ENCODE assay signal across 1 cellular context in the genomic region with DNA sequence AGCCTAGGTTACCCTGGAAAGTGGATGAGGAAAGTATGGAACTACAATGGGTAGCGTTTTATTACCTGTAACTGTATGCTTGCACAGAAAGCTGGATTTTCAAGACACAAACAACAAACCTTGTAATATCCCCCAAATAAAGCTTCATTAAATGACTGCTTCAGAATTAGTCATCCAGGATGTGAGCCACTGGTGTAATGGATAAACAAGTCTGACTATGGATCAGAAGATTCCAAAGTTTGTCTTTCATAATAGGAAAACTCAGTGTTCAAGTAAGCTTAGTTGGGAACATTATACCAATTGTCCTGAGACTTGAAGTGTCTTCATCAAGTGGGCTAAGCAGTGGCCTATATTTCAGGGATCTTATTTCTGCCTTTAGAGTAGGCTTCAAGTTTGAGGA.
TF ChIP-seq lines count a peak whose summit lies in the region.

No MANE protein-coding gene starts in this region.

TF ChIP-seq in WTC11, 78 proteins besides CTCF, POLR2A, EP300 and RAD21 (continued from another document):
- TF ChIP-seq, protein P1, sequence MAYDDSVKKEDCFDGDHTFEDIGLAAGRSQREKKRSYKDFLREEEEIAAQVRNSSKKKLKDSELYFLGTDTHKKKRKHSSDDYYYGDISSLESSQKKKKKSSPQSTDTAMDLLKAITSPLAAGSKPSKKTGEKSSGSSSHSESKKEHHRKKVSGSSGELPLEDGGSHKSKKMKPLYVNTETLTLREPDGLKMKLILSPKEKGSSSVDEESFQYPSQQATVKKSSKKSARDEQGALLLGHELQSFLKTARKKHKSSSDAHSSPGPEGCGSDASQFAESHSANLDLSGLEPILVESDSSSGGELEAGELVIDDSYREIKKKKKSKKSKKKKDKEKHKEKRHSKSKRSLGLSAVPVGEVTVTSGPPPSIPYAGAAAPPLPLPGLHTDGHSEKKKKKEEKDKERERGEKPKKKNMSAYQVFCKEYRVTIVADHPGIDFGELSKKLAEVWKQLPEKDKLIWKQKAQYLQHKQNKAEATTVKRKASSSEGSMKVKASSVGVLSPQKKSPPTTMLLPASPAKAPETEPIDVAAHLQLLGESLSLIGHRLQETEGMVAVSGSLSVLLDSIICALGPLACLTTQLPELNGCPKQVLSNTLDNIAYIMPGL (CRISPR knock-in tag; IDR thresholded peaks at IDR 0.05), result no peak
- TF ChIP-seq ZNF219 (CRISPR knock-in tag; IDR thresholded peaks at IDR 0.05; ENCODE audit: borderline replicate concordance) (no peak), GABPB1 (CRISPR knock-in tag; IDR thresholded peaks at IDR 0.05) (no peak), FOXP1 (CRISPR knock-in tag; IDR thresholded peaks at IDR 0.05; ENCODE audit: borderline replicate concordance) (no peak), ZNF138 (CRISPR knock-in tag; conservative IDR thresholded peaks at IDR 0.05) (no peak), E2F4 (CRISPR knock-in tag; IDR thresholded peaks at IDR 0.05; ENCODE audit: borderline replicate concordance, low read depth) (no peak), HMGA2 (CRISPR knock-in tag; IDR thresholded peaks at IDR 0.05) (no peak), PREB (CRISPR knock-in tag; IDR thresholded peaks at IDR 0.05; ENCODE audit: borderline replicate concordance) (no peak), ZNF317 (CRISPR knock-in tag; IDR thresholded peaks at IDR 0.05; ENCODE audit: borderline replicate concordance, low read depth) (no peak), IRF1 (CRISPR knock-in tag; IDR thresholded peaks at IDR 0.05) (no peak), RELA (CRISPR knock-in tag; IDR thresholded peaks at IDR 0.05; ENCODE audit: borderline replicate concordance) (no peak), ESRRA (CRISPR knock-in tag; IDR thresholded peaks at IDR 0.05; ENCODE audit: borderline replicate concordance) (no peak), ELF4 (CRISPR knock-in tag; IDR thresholded peaks at IDR 0.05; ENCODE audit: low read depth) (no peak)
- TF ChIP-seq, protein P2, sequence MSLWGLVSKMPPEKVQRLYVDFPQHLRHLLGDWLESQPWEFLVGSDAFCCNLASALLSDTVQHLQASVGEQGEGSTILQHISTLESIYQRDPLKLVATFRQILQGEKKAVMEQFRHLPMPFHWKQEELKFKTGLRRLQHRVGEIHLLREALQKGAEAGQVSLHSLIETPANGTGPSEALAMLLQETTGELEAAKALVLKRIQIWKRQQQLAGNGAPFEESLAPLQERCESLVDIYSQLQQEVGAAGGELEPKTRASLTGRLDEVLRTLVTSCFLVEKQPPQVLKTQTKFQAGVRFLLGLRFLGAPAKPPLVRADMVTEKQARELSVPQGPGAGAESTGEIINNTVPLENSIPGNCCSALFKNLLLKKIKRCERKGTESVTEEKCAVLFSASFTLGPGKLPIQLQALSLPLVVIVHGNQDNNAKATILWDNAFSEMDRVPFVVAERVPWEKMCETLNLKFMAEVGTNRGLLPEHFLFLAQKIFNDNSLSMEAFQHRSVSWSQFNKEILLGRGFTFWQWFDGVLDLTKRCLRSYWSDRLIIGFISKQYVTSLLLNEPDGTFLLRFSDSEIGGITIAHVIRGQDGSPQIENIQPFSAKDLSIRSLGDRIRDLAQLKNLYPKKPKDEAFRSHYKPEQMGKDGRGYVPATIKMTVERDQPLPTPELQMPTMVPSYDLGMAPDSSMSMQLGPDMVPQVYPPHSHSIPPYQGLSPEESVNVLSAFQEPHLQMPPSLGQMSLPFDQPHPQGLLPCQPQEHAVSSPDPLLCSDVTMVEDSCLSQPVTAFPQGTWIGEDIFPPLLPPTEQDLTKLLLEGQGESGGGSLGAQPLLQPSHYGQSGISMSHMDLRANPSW (CRISPR knock-in tag; conservative IDR thresholded peaks at IDR 0.05; ENCODE audit: low read depth), result no peak
- TF ChIP-seq, protein P3, sequence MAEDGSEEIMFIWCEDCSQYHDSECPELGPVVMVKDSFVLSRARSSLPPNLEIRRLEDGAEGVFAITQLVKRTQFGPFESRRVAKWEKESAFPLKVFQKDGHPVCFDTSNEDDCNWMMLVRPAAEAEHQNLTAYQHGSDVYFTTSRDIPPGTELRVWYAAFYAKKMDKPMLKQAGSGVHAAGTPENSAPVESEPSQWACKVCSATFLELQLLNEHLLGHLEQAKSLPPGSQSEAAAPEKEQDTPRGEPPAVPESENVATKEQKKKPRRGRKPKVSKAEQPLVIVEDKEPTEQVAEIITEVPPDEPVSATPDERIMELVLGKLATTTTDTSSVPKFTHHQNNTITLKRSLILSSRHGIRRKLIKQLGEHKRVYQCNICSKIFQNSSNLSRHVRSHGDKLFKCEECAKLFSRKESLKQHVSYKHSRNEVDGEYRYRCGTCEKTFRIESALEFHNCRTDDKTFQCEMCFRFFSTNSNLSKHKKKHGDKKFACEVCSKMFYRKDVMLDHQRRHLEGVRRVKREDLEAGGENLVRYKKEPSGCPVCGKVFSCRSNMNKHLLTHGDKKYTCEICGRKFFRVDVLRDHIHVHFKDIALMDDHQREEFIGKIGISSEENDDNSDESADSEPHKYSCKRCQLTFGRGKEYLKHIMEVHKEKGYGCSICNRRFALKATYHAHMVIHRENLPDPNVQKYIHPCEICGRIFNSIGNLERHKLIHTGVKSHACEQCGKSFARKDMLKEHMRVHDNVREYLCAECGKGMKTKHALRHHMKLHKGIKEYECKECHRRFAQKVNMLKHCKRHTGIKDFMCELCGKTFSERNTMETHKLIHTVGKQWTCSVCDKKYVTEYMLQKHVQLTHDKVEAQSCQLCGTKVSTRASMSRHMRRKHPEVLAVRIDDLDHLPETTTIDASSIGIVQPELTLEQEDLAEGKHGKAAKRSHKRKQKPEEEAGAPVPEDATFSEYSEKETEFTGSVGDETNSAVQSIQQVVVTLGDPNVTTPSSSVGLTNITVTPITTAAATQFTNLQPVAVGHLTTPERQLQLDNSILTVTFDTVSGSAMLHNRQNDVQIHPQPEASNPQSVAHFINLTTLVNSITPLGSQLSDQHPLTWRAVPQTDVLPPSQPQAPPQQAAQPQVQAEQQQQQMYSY (CRISPR knock-in tag; IDR thresholded peaks at IDR 0.05), result no peak
- TF ChIP-seq, protein P4, sequence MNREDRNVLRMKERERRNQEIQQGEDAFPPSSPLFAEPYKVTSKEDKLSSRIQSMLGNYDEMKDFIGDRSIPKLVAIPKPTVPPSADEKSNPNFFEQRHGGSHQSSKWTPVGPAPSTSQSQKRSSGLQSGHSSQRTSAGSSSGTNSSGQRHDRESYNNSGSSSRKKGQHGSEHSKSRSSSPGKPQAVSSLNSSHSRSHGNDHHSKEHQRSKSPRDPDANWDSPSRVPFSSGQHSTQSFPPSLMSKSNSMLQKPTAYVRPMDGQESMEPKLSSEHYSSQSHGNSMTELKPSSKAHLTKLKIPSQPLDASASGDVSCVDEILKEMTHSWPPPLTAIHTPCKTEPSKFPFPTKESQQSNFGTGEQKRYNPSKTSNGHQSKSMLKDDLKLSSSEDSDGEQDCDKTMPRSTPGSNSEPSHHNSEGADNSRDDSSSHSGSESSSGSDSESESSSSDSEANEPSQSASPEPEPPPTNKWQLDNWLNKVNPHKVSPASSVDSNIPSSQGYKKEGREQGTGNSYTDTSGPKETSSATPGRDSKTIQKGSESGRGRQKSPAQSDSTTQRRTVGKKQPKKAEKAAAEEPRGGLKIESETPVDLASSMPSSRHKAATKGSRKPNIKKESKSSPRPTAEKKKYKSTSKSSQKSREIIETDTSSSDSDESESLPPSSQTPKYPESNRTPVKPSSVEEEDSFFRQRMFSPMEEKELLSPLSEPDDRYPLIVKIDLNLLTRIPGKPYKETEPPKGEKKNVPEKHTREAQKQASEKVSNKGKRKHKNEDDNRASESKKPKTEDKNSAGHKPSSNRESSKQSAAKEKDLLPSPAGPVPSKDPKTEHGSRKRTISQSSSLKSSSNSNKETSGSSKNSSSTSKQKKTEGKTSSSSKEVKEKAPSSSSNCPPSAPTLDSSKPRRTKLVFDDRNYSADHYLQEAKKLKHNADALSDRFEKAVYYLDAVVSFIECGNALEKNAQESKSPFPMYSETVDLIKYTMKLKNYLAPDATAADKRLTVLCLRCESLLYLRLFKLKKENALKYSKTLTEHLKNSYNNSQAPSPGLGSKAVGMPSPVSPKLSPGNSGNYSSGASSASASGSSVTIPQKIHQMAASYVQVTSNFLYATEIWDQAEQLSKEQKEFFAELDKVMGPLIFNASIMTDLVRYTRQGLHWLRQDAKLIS (CRISPR knock-in tag; IDR thresholded peaks at IDR 0.05; ENCODE audit: borderline replicate concordance), result no peak
- TF ChIP-seq, protein P5, sequence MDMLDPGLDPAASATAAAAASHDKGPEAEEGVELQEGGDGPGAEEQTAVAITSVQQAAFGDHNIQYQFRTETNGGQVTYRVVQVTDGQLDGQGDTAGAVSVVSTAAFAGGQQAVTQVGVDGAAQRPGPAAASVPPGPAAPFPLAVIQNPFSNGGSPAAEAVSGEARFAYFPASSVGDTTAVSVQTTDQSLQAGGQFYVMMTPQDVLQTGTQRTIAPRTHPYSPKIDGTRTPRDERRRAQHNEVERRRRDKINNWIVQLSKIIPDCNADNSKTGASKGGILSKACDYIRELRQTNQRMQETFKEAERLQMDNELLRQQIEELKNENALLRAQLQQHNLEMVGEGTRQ (CRISPR knock-in tag; IDR thresholded peaks at IDR 0.05), result no peak
- TF ChIP-seq, protein P6, sequence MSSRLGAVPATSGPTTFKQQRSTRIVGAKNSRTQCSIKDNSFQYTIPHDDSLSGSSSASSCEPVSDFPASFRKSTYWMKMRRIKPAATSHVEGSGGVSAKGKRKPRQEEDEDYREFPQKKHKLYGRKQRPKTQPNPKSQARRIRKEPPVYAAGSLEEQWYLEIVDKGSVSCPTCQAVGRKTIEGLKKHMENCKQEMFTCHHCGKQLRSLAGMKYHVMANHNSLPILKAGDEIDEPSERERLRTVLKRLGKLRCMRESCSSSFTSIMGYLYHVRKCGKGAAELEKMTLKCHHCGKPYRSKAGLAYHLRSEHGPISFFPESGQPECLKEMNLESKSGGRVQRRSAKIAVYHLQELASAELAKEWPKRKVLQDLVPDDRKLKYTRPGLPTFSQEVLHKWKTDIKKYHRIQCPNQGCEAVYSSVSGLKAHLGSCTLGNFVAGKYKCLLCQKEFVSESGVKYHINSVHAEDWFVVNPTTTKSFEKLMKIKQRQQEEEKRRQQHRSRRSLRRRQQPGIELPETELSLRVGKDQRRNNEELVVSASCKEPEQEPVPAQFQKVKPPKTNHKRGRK (CRISPR knock-in tag; IDR thresholded peaks at IDR 0.05; ENCODE audit: borderline replicate concordance), result no peak
- TF ChIP-seq, protein P7, sequence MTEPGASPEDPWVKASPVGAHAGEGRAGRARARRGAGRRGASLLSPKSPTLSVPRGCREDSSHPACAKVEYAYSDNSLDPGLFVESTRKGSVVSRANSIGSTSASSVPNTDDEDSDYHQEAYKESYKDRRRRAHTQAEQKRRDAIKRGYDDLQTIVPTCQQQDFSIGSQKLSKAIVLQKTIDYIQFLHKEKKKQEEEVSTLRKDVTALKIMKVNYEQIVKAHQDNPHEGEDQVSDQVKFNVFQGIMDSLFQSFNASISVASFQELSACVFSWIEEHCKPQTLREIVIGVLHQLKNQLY (CRISPR knock-in tag; IDR thresholded peaks at IDR 0.05), result no peak
